14 cellular contexts compared by ENCODE assay signal in genomic region chr7:96093435-96093834, GRCh38.
A peak's percentile ranks its signal among the peaks of the same experiment; 100 is the strongest.
DNase-seq lines count a peak whose midpoint lies in the region; ATAC-seq and TF ChIP-seq lines count a peak whose summit lies in the region.
"Had no signal": no experiment of that assay in that cellular context is flagged by ENCODE, and none has a peak within 500 bp of the region (broad histone marks: within the 10 kb centered on the region; RNA-seq: fewer than 3 reads in every experiment).

No MANE protein-coding gene starts in this region.

- no peaks in the 10 kb centered on the region for H4K20me1 ChIP-seq in fibroblast of lung (ENCODE audit: control insufficient read depth, extremely low read depth, insufficient read depth, low read length)

- H3K4me3 ChIP-seq in RWPE2 (ENCODE audit: severe bottlenecking) (no peak overlapping the region), fibroblast of lung (replicated peaks in 1 of 4; ENCODE audit: control extremely low read depth in 1 of 4, insufficient read depth in 1 of 4, low read depth in 3 of 4, low read length in 4 of 4) (no peak overlapping the region), skeletal muscle cell (ENCODE audit: low read depth, low read length) (no peak overlapping the region)
- H3K4me3 ChIP-seq: A549 had no signal

- H3K27me3 ChIP-seq in RWPE2 (ENCODE audit: insufficient read depth, poor library complexity, severe bottlenecking) (no peaks in the 10 kb centered on the region), fibroblast of lung (ENCODE audit: control insufficient read depth, insufficient read depth, low read length) (no peaks in the 10 kb centered on the region)

- H3K4me1 ChIP-seq in RWPE2 (ENCODE audit: insufficient read depth, poor library complexity, severe bottlenecking), result peaks cover 7% of the 10 kb centered on the region
- H3K4me1 ChIP-seq in fibroblast of lung (ENCODE audit: control insufficient read depth, extremely low read depth, insufficient read depth, low read length), result peaks cover 2% of the 10 kb centered on the region

- H3K9me3 ChIP-seq in RWPE2 (ENCODE audit: severe bottlenecking) (no peaks in the 10 kb centered on the region), fibroblast of lung (ENCODE audit: control insufficient read depth, insufficient read depth, low read depth, low read length) (no peaks in the 10 kb centered on the region)
- H3K9me3 ChIP-seq: A549 had no signal

- H3K36me3 ChIP-seq in RWPE2 (ENCODE audit: low read depth), result no peaks in the 10 kb centered on the region
- H3K36me3 ChIP-seq in fibroblast of lung (ENCODE audit: control insufficient read depth, insufficient read depth, low read length), result no peaks in the 10 kb centered on the region

- H3K27ac ChIP-seq in RWPE2 (ENCODE audit: poor library complexity, severe bottlenecking) (no peak overlapping the region), fibroblast of lung (ENCODE audit: insufficient read depth, low read length) (peak overlapping the region; percentile 22)
- H3K27ac ChIP-seq: A549 had no signal

- TF ChIP-seq CTCF in RWPE2 (IDR thresholded peaks at IDR 0.05; ENCODE audit: poor library complexity, severe bottlenecking), result no peak
- no peak for TF ChIP-seq CTCF in fibroblast of lung (conservative IDR thresholded peaks at IDR 0.05 in 1 of 2, IDR thresholded peaks at IDR 0.05 in 1 of 2; ENCODE audit: low read depth in 1 of 2, low read length in 2 of 2)

- H3K9ac ChIP-seq in fibroblast of lung (ENCODE audit: insufficient read depth, low read length), result no peak overlapping the region

- ATAC-seq in RWPE2 (ENCODE audit: low read depth) (peak; percentile 89), HG02759 (IDR thresholded peaks at IDR 0.05; ENCODE audit: unreplicated experiment) (no peak)
- ATAC-seq: A549, Panc1 had no signal

- H2AFZ ChIP-seq in fibroblast of lung (ENCODE audit: low read length), result no peak overlapping the region

- no peaks in the 10 kb centered on the region for H3K79me2 ChIP-seq in fibroblast of lung (ENCODE audit: control insufficient read depth, insufficient read depth, low read length)

- peak; percentile 27 for DNase-seq in NCI-H748 (lab: John Stamatoyannopoulos, UW; ENCODE audit: unreplicated experiment)
- no peak for DNase-seq in NCI-H748 treated with DMSO at 0.1 percent for 48 hours (lab: John Stamatoyannopoulos, UW)
- DNase-seq in RWPE2 (ENCODE audit: low spot score), result no peak
- peak; percentile 73 to 91 for DNase-seq in fibroblast of lung (ENCODE audit: low read depth in 2 of 2)
- peak; percentile 36 for DNase-seq in skeletal muscle cell (ENCODE audit: low read depth)
- no peak for DNase-seq in HT-29 (ENCODE audit: low spot score)
- no peak for DNase-seq in 8988T
- DNase-seq: central memory CD4-positive, alpha-beta T cell; head of caudate nucleus; mesendoderm; NCI-H2081 treated with DMSO at 0.1 percent for 48 hours had no signal

- no peak overlapping the region for H3K4me2 ChIP-seq in fibroblast of lung (ENCODE audit: extremely low read depth, insufficient read depth, low read length)
- H3K4me2 ChIP-seq: A549 had no signal

Comparison
In these comparisons a context has a peak if more than half of its experiments do, and no peak if none do; other contexts are left out.
1. DNase-seq: peak in NCI-H748 (single experiment), fibroblast of lung (2 of 2) and skeletal muscle cell (single experiment); none in NCI-H748 treated with DMSO at 0.1 percent for 48 hours (single experiment), RWPE2 (single experiment), HT-29 (single experiment) and 8988T (single experiment).